In the genomic region with DNA sequence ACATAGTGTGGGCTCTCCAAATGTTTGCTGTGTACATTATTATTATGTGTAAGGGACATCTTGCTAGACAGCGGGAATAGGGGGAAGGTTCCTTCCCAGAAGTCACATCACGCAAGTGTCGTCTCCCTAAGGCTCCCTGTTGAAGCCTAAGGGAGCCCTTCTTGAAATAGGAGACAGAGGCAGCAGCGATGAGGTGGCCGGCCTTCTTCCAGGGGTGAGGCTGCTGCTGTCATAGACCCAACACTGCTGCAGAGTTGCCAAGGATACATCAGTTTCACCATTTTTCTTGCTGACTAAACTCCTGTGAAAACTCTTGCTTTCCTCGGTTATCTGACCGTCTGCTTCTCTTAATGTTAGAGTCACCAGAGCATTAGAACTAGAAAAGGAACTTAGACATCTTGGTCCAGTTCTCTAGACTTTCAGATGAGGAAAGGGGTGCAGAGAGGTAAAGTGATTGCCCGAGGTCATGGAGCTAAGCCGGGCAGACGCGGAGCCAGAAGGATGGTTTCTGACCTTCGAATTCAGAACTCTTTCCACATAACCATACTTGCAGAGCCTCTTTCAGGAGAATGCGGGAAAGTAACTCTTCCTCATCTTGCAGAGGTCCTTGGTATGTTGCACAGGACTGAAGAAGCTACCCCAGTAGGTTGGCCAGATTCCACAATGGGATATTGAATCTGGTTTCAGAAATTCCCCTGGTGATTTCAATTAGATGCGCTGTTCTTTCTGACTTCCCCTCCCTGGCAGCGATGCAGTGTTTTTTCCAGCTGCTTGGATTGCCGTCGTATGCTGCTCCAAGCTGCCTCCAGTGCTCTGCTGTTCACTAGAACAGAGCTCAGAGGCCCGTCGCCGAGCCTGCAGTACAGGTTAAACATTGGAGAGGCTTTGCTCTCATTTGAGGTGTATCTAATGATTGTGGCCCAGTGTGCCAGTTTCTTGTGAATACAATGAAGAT, we compare ENCODE assay signal across 13 cellular contexts.
DNase-seq lines count a peak whose midpoint lies in the region; ATAC-seq and TF ChIP-seq lines count a peak whose summit lies in the region.
"Had no signal": no experiment of that assay in that cellular context is flagged by ENCODE, and none has a peak within 500 bp of the region (broad histone marks: within the 10 kb centered on the region; RNA-seq: fewer than 3 reads in every experiment).

No MANE protein-coding gene starts in this region.

- TF ChIP-seq CTCF in HEK293 (tag by site-specific recombination; IDR thresholded peaks at IDR 0.05) (no peak), brain microvascular endothelial cell (IDR thresholded peaks at IDR 0.05; ENCODE audit: low read depth, low read length, missing control alignments) (no peak), lower leg skin (IDR thresholded peaks at IDR 0.05) (no peak), suprapubic skin (IDR thresholded peaks at IDR 0.05) (no peak)

- POLR2A ChIA-PET in HEK293 (lab: Yijun Ruan, JAX), result no interaction called here

- H3K27ac ChIP-seq in HEK293 (ENCODE audit: extremely low read depth, low read depth, low read length) (no peak overlapping the region), brain microvascular endothelial cell (no peak overlapping the region), suprapubic skin (peak overlapping the region; percentile 41)
- H3K27ac ChIP-seq: KMS-11 had no signal

- TF ChIP-seq POLR2A in lower leg skin (IDR thresholded peaks at IDR 0.05), result no peak
- TF ChIP-seq POLR2A in suprapubic skin (IDR thresholded peaks at IDR 0.05), result no peak

- CTCF ChIA-PET in HEK293 (lab: Yijun Ruan, JAX), result no interaction called here

- WGBS in lower leg skin, 2 donors, result 53 to 65% methylated on average over 20 of the region's 20 CpGs
- WGBS in suprapubic skin, result 64% methylated on average over 20 of the region's 20 CpGs

- peak; percentile 33 for DNase-seq in brain microvascular endothelial cell
- peak; percentile 39 to 88 for DNase-seq in lower leg skin (ENCODE audit: low spot score in 2 of 2)
- DNase-seq in suprapubic skin (ENCODE audit: low spot score in 2 of 2), result no peak
- DNase-seq in HK-2 (ENCODE audit: unreplicated experiment), result no peak
- DNase-seq in putamen (ENCODE audit: low spot score), result no peak
- DNase-seq: activated CD4-positive, alpha-beta T cell treated with anti-CD3 and anti-CD28 coated beads for 1 hour; NCI-H510A; stimulated activated CD4-positive, alpha-beta T cell treated with anti-CD3 and anti-CD28 coated beads, Interleukin-1b, Interleukin-23, amount 100 ng/mL, for 48 hours had no signal

- H3K27me3 ChIP-seq in brain microvascular endothelial cell (replicated peaks), result no peaks in the 10 kb centered on the region
- H3K27me3 ChIP-seq in suprapubic skin, result no peaks in the 10 kb centered on the region
- H3K27me3 ChIP-seq: uterus had no signal

- H3K36me3 ChIP-seq in HEK293 (ENCODE audit: control insufficient read depth in 2 of 2, insufficient read depth in 1 of 2, low read length in 2 of 2) (no peaks in the 10 kb centered on the region), brain microvascular endothelial cell (replicated peaks) (no peaks in the 10 kb centered on the region), suprapubic skin (no peaks in the 10 kb centered on the region)
- H3K36me3 ChIP-seq: uterus had no signal

- H3K9me3 ChIP-seq in HEK293 (ENCODE audit: control insufficient read depth, insufficient read depth, low read depth, low read length) (no peaks in the 10 kb centered on the region), suprapubic skin (no peaks in the 10 kb centered on the region)
- H3K9me3 ChIP-seq: uterus had no signal

- no peak for TF ChIP-seq EP300 in suprapubic skin (IDR thresholded peaks at IDR 0.05)

- H3K4me1 ChIP-seq in HEK293 (ENCODE audit: control insufficient read depth, insufficient read depth, low read length) (no peaks in the 10 kb centered on the region), suprapubic skin (peaks cover 15% of the 10 kb centered on the region)
- H3K4me1 ChIP-seq: uterus had no signal

- H3K4me3 ChIP-seq in HEK293 (ENCODE audit: low read depth, low read length) (no peak overlapping the region), brain microvascular endothelial cell (ENCODE audit: low read depth, low read length) (no peak overlapping the region), lower leg skin (ENCODE audit: low read depth, poor library complexity, severe bottlenecking) (no peak overlapping the region), suprapubic skin (no peak overlapping the region)
- H3K4me3 ChIP-seq: uterus had no signal

- intact Hi-C loops in lower leg skin (cut with DNase I; ENCODE audit: low total_unique reads), result no loop called here

- ATAC-seq in HG02852 (IDR thresholded peaks at IDR 0.05; ENCODE audit: unreplicated experiment), result no peak
- ATAC-seq: Panc1 had no signal

- in situ Hi-C loops in brain microvascular endothelial cell (cut with HindIII; ENCODE audit: low pct_ligation_motif_present, low sequenced_read_pairs), result no loop called here

TF ChIP-seq in HEK293, 187 proteins besides CTCF, POLR2A, EP300 and RAD21:
- TF ChIP-seq HOXA7 (CRISPR knock-in tag; IDR thresholded peaks at IDR 0.05; ENCODE audit: borderline replicate concordance) (no peak), ZNF341 (tag by site-specific recombination; IDR thresholded peaks at IDR 0.05; ENCODE audit: low read depth) (0 out of 2 replicates have a peak, but pooled peaks have one; percentile 20), ZNF2 (tag by site-specific recombination; IDR thresholded peaks at IDR 0.05) (no peak), ZNF76 (tag by site-specific recombination; IDR thresholded peaks at IDR 0.05; ENCODE audit: borderline replicate concordance, low read depth) (no peak), ZNF830 (tag by site-specific recombination; IDR thresholded peaks at IDR 0.05; ENCODE audit: low read depth) (no peak)
- TF ChIP-seq, protein P1, sequence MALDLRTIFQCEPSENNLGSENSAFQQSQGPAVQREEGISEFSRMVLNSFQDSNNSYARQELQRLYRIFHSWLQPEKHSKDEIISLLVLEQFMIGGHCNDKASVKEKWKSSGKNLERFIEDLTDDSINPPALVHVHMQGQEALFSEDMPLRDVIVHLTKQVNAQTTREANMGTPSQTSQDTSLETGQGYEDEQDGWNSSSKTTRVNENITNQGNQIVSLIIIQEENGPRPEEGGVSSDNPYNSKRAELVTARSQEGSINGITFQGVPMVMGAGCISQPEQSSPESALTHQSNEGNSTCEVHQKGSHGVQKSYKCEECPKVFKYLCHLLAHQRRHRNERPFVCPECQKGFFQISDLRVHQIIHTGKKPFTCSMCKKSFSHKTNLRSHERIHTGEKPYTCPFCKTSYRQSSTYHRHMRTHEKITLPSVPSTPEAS (tag by site-specific recombination; IDR thresholded peaks at IDR 0.05), result no peak

Comparison
In these comparisons a context has a peak if more than half of its experiments do, and no peak if none do; other contexts are left out.
1. DNase-seq: peak in brain microvascular endothelial cell (single experiment) and lower leg skin (2 of 2); none in suprapubic skin (0 of 2), HK-2 (single experiment) and putamen (single experiment).